ENCODE assay signal across 8 cellular contexts in genomic region chr4:118224239-118224829, GRCh38.
DNase-seq lines count a peak whose midpoint lies in the region; ATAC-seq and TF ChIP-seq lines count a peak whose summit lies in the region.

No MANE protein-coding gene starts in this region.

- CTCF ChIA-PET in activated CD8-positive, alpha-beta memory T cell treated with anti-CD3 and anti-CD28 coated beads, Interleukin-2, amount 10 ng/mL, durations not matched to agents 7 days and 5 days (lab: Charles Lee), result interaction anchor here (1.1 to 1.2 kb wide), 2 partner anchors 16 to 456 kb away, joined by 3 read pairs; no protein-coding TSS in a partner anchor

- H3K9me3 Mint-ChIP-seq in progenitor cell of endocrine pancreas (ENCODE audit: low read depth), result no peaks in the 10 kb centered on the region
- no peaks in the 10 kb centered on the region for H3K9me3 Mint-ChIP-seq in activated CD8-positive, alpha-beta memory T cell treated with anti-CD3 and anti-CD28 coated beads, Interleukin-2, amount 10 ng/mL, durations not matched to agents 7 days and 5 days (ENCODE audit: low read depth)

- H3K27ac Mint-ChIP-seq in progenitor cell of endocrine pancreas, result no peak overlapping the region
- no peak overlapping the region for H3K27ac Mint-ChIP-seq in activated CD8-positive, alpha-beta memory T cell treated with anti-CD3 and anti-CD28 coated beads, Interleukin-2, amount 10 ng/mL, durations not matched to agents 7 days and 5 days

- ATAC-seq in GM21367 (IDR thresholded peaks at IDR 0.05; ENCODE audit: unreplicated experiment), result peak; percentile 66
- no peak for ATAC-seq in activated CD8-positive, alpha-beta memory T cell treated with anti-CD3 and anti-CD28 coated beads, Interleukin-2, amount 10 ng/mL, durations not matched to agents 7 days and 5 days

- H3K27me3 Mint-ChIP-seq in progenitor cell of endocrine pancreas, result no peaks in the 10 kb centered on the region
- peaks cover 8% of the 10 kb centered on the region for H3K27me3 Mint-ChIP-seq in activated CD8-positive, alpha-beta memory T cell treated with anti-CD3 and anti-CD28 coated beads, Interleukin-2, amount 10 ng/mL, durations not matched to agents 7 days and 5 days

- DNase-seq in DMS153 (lab: John Stamatoyannopoulos, UW), result peak; percentile 29
- DNase-seq in Kasumi-1 (lab: John Stamatoyannopoulos, UW), result peak; percentile 69 to 87
- DNase-seq in RPMI7951 (ENCODE audit: low read depth), result peak; percentile 52
- peak; percentile 64 for DNase-seq in fibroblast of gingiva (ENCODE audit: low read depth)
- no peak for DNase-seq in progenitor cell of endocrine pancreas (ENCODE audit: low spot score, unreplicated experiment)
- DNase-seq in activated CD8-positive, alpha-beta memory T cell treated with anti-CD3 and anti-CD28 coated beads, Interleukin-2, amount 10 ng/mL, durations not matched to agents 7 days and 5 days, result no peak
- no peak for DNase-seq in activated CD8-positive, alpha-beta memory T cell treated with anti-CD3 and anti-CD28 coated beads, Interleukin-2, amount 50 U/mL, for 4 hours

- H3K4me3 Mint-ChIP-seq in progenitor cell of endocrine pancreas (ENCODE audit: low read depth), result no peak overlapping the region
- H3K4me3 Mint-ChIP-seq in activated CD8-positive, alpha-beta memory T cell treated with anti-CD3 and anti-CD28 coated beads, Interleukin-2, amount 10 ng/mL, durations not matched to agents 7 days and 5 days, result no peak overlapping the region

- H3K4me1 Mint-ChIP-seq in progenitor cell of endocrine pancreas (ENCODE audit: low read depth), result no peaks in the 10 kb centered on the region
- H3K4me1 Mint-ChIP-seq in activated CD8-positive, alpha-beta memory T cell treated with anti-CD3 and anti-CD28 coated beads, Interleukin-2, amount 10 ng/mL, durations not matched to agents 7 days and 5 days, result no peaks in the 10 kb centered on the region

- TF ChIP-seq CTCF in progenitor cell of endocrine pancreas (IDR thresholded peaks at IDR 0.05; ENCODE audit: unreplicated experiment), result peak; percentile 76

- no peaks in the 10 kb centered on the region for H3K36me3 Mint-ChIP-seq in progenitor cell of endocrine pancreas (ENCODE audit: insufficient read depth)
- no peaks in the 10 kb centered on the region for H3K36me3 Mint-ChIP-seq in activated CD8-positive, alpha-beta memory T cell treated with anti-CD3 and anti-CD28 coated beads, Interleukin-2, amount 10 ng/mL, durations not matched to agents 7 days and 5 days

Comparison
In these comparisons a context has a peak if more than half of its experiments do, and no peak if none do; other contexts are left out.
1. DNase-seq: peak in DMS153 (single experiment), Kasumi-1 (2 of 2), RPMI7951 (single experiment) and fibroblast of gingiva (single experiment); none in progenitor cell of endocrine pancreas (single experiment), activated CD8-positive, alpha-beta memory T cell treated with anti-CD3 and anti-CD28 coated beads, Interleukin-2, amount 10 ng/mL, durations not matched to agents 7 days and 5 days (single experiment) and activated CD8-positive, alpha-beta memory T cell treated with anti-CD3 and anti-CD28 coated beads, Interleukin-2, amount 50 U/mL, for 4 hours (single experiment).